ENCODE assay signal across 15 cellular contexts in genomic region chr20:63067721-63068560, GRCh38.
"Had no signal": no experiment of that assay in that cellular context is flagged by ENCODE, and none has a peak within 500 bp of the region (broad histone marks: within the 10 kb centered on the region; RNA-seq: fewer than 3 reads in every experiment).

No MANE protein-coding gene starts in this region.

- FAIRE-seq: endometrium had no signal

- H3K4me1 ChIP-seq: left lung, upper lobe of right lung had no signal

- DNase-seq: activated CD4-positive, alpha-beta T cell treated with anti-CD3 and anti-CD28 coated beads for 1 hour; activated CD4-positive, alpha-beta T cell treated with anti-CD3 and anti-CD28 coated beads, Interleukin-2, amount 50 U/mL, for 1 hour; activated gamma-delta T cell treated with Interleukin-2 at 50 U/mL for 16 hours; activated naive CD8-positive, alpha-beta T cell treated with anti-CD3 and anti-CD28 coated beads for 36 hours; activated T-cell treated with anti-CD3 and anti-CD28 coated beads, Interleukin-2, amount 50 U/mL, for 1 hour; effector CD4-positive, alpha-beta T cell; nephron progenitor cell; nucleus accumbens; stimulated activated CD4-positive, alpha-beta T cell treated with anti-CD3 and anti-CD28 coated beads, Interleukin-12 subunit alpha, Interleukin-12 subunit beta, amount 100 ng/mL, for 4 hours; stimulated activated CD4-positive, alpha-beta T cell treated with anti-CD3 and anti-CD28 coated beads, Interleukin-4, amount 100 ng/mL, for 4 hours; stimulated activated naive CD8-positive, alpha-beta T cell treated with anti-CD3 and anti-CD28 coated beads, Interleukin-15, Interleukin-2, amounts not matched to agents 100 U/mL and 50 U/mL, for 24 hours; T-helper 1 cell had no signal

- H3K36me3 Mint-ChIP-seq: activated naive CD8-positive, alpha-beta T cell treated with anti-CD3 and anti-CD28 coated beads for 36 hours had no signal

- H3K9me3 Mint-ChIP-seq: activated naive CD8-positive, alpha-beta T cell treated with anti-CD3 and anti-CD28 coated beads for 36 hours had no signal

- H3K27ac ChIP-seq: left lung, upper lobe of right lung had no signal

- H3K4me1 Mint-ChIP-seq: nephron progenitor cell had no signal

- H3K4me3 Mint-ChIP-seq: activated naive CD8-positive, alpha-beta T cell treated with anti-CD3 and anti-CD28 coated beads for 36 hours; nephron progenitor cell had no signal

- H3K4me3 ChIP-seq: left lung, upper lobe of right lung had no signal

- ATAC-seq: left lung; stimulated activated naive CD8-positive, alpha-beta T cell treated with anti-CD3 and anti-CD28 coated beads, Interleukin-15, Interleukin-2, amounts not matched to agents 100 U/mL and 50 U/mL, for 24 hours; upper lobe of right lung had no signal

- H3K9me3 ChIP-seq: left lung, upper lobe of right lung had no signal

- H3K36me3 ChIP-seq: left lung, upper lobe of right lung had no signal

- H3K27ac Mint-ChIP-seq: activated naive CD8-positive, alpha-beta T cell treated with anti-CD3 and anti-CD28 coated beads for 36 hours; nephron progenitor cell had no signal
